In genomic region chr12:90999946-91000345, GRCh38 we compare ENCODE assay signal across 31 cellular contexts. TPM values are rescaled to one million over a fixed set of nuclear protein-coding genes. Genes with fewer than 3 reads are reported as not detected.
DNase-seq lines count a peak whose midpoint lies in the region; ATAC-seq and TF ChIP-seq lines count a peak whose summit lies in the region.
"Had no signal": no experiment of that assay in that cellular context is flagged by ENCODE, and none has a peak within 500 bp of the region (broad histone marks: within the 10 kb centered on the region; RNA-seq: fewer than 3 reads in every experiment).

No MANE protein-coding gene starts in this region.

- H3K36me3 ChIP-seq in psoas muscle (ENCODE audit: insufficient read depth in 1 of 2, low read depth in 1 of 2) (no peaks in the 10 kb centered on the region), neural progenitor cell (no peaks in the 10 kb centered on the region), endodermal cell (ENCODE audit: control insufficient read depth, insufficient read depth, low read length) (no peaks in the 10 kb centered on the region)
- H3K36me3 ChIP-seq: BE2C, ovary, right atrium auricular region, spleen, tibial artery had no signal

- H3K9me3 ChIP-seq in psoas muscle = no peaks in the 10 kb centered on the region
- no peaks in the 10 kb centered on the region for H3K9me3 ChIP-seq in neural progenitor cell (ENCODE audit: low read depth)
- H3K9me3 ChIP-seq in endodermal cell (ENCODE audit: control insufficient read depth, low read length) = no peaks in the 10 kb centered on the region
- H3K9me3 ChIP-seq: BE2C, ovary, right atrium auricular region, spleen, tibial artery had no signal

- H3K27me3 Mint-ChIP-seq in neural progenitor cell (ENCODE audit: insufficient read depth, low read depth) = no peaks in the 10 kb centered on the region
- H3K27me3 Mint-ChIP-seq in endodermal cell (ENCODE audit: insufficient read depth) = peaks cover 2% of the 10 kb centered on the region

- H3K4me1 Mint-ChIP-seq in neural progenitor cell = peaks cover 5% of the 10 kb centered on the region
- no peaks in the 10 kb centered on the region for H3K4me1 Mint-ChIP-seq in endodermal cell
- H3K4me1 Mint-ChIP-seq: activated CD4-positive, alpha-beta memory T cell treated with anti-CD3 and anti-CD28 coated beads, Interleukin-2, amount 10 ng/mL, durations not matched to agents 7 days and 5 days; activated T-helper 17 cell treated with anti-CD3 and anti-CD28 coated beads, Interleukin-2, amount 50 U/mL, for 72 hours had no signal

- no peak for ATAC-seq in psoas muscle
- ATAC-seq: activated CD4-positive, CD25-positive, alpha-beta regulatory T cell treated with anti-CD3 and anti-CD28 coated beads, Interleukin-2, amount 50 U/mL, for 24 hours; activated T-helper 17 cell treated with anti-CD3 and anti-CD28 coated beads, Interleukin-2, amount 50 U/mL, for 72 hours; natural killer cell treated with Interleukin-12 subunit alpha and Interleukin-12 subunit beta and Interleukin-15 and Interleukin-18, amount 100 ng/mL, for 72 hours had no signal

- no peak overlapping the region for H3K4me3 ChIP-seq in psoas muscle
- no peak overlapping the region for H3K4me3 ChIP-seq in neural progenitor cell
- no peak overlapping the region for H3K4me3 ChIP-seq in endodermal cell (ENCODE audit: low read length)
- H3K4me3 ChIP-seq: dorsolateral prefrontal cortex, ovary, right atrium auricular region, spleen, tibial artery had no signal

- H3K4me2 ChIP-seq in neural progenitor cell = no peak overlapping the region

- no peak overlapping the region for H3K27ac ChIP-seq in psoas muscle
- H3K27ac ChIP-seq in neural progenitor cell = no peak overlapping the region
- no peak overlapping the region for H3K27ac ChIP-seq in endodermal cell (ENCODE audit: low read depth, low read length)
- H3K27ac ChIP-seq: dorsolateral prefrontal cortex, ovary, right atrium auricular region, spleen, tibial artery had no signal

- WGBS in psoas muscle, 3 donors = 76 to 88% (median 82%) methylated on average over 2 of the region's 2 CpGs
- WGBS in endodermal cell (ENCODE audit: insufficient coverage in 1 of 2, insufficient read length in 1 of 2), 2 experiments = 100% methylated on average over 1 of the region's 2 CpGs; no CpG with 5 or more reads in 1 of the 2 experiments

- no peak overlapping the region for H3K27ac Mint-ChIP-seq in neural progenitor cell
- H3K27ac Mint-ChIP-seq in endodermal cell = no peak overlapping the region
- H3K27ac Mint-ChIP-seq: activated CD4-positive, alpha-beta memory T cell treated with anti-CD3 and anti-CD28 coated beads, Interleukin-2, amount 10 ng/mL, durations not matched to agents 7 days and 5 days; activated T-helper 17 cell treated with anti-CD3 and anti-CD28 coated beads, Interleukin-2, amount 50 U/mL, for 72 hours; natural killer cell treated with Interleukin-12 subunit alpha and Interleukin-12 subunit beta and Interleukin-15 and Interleukin-18, amount 100 ng/mL, for 72 hours; T-helper 1 cell treated with Interleukin-12 subunit alpha and Interleukin-12 subunit beta and Interleukin-4 antibody, amounts not matched to agents 30 μg/mL and 1 μg/mL, for 36 hours had no signal

- H3K9me3 Mint-ChIP-seq in neural progenitor cell (no peaks in the 10 kb centered on the region), endodermal cell (no peaks in the 10 kb centered on the region)
- H3K9me3 Mint-ChIP-seq: activated CD4-positive, alpha-beta memory T cell treated with anti-CD3 and anti-CD28 coated beads, Interleukin-2, amount 10 ng/mL, durations not matched to agents 7 days and 5 days; activated T-helper 17 cell treated with anti-CD3 and anti-CD28 coated beads, Interleukin-2, amount 50 U/mL, for 72 hours; natural killer cell treated with Interleukin-12 subunit alpha and Interleukin-12 subunit beta and Interleukin-15 and Interleukin-18, amount 100 ng/mL, for 72 hours; T-helper 1 cell treated with Interleukin-12 subunit alpha and Interleukin-12 subunit beta and Interleukin-4 antibody, amounts not matched to agents 30 μg/mL and 1 μg/mL, for 36 hours had no signal

- H3K4me1 ChIP-seq in psoas muscle (no peaks in the 10 kb centered on the region), neural progenitor cell (no peaks in the 10 kb centered on the region), endodermal cell (ENCODE audit: control insufficient read depth, insufficient read depth, low read length) (no peaks in the 10 kb centered on the region)
- H3K4me1 ChIP-seq: right atrium auricular region, spleen, tibial artery had no signal

- H3K27me3 ChIP-seq in psoas muscle (ENCODE audit: insufficient read depth in 3 of 3, low read length in 2 of 3) (no peaks in the 10 kb centered on the region), neural progenitor cell (no peaks in the 10 kb centered on the region), endodermal cell (ENCODE audit: control insufficient read depth, insufficient read depth, low read length, poor library complexity, severe bottlenecking) (no peaks in the 10 kb centered on the region)
- H3K27me3 ChIP-seq: BE2C, dorsolateral prefrontal cortex, ovary, right atrium auricular region, spleen, tibial artery had no signal

- H3K79me2 ChIP-seq in neural progenitor cell (ENCODE audit: low read depth) = no peaks in the 10 kb centered on the region

- DNase-seq in EH (ENCODE audit: low read depth) (peak; percentile 13), LHCN-M2 (ENCODE audit: low read depth) (peak; percentile 38), astrocyte of the hippocampus (ENCODE audit: low read depth, low spot score) (peak; percentile 44), iris pigment epithelial cell (ENCODE audit: low read depth) (peak; percentile 71), psoas muscle (no peak), neural progenitor cell (ENCODE audit: low spot score) (no peak), DMS 273 (lab: John Stamatoyannopoulos, UW; ENCODE audit: unreplicated experiment) (no peak), endodermal cell (no peak)
- DNase-seq: activated CD4-positive, alpha-beta memory T cell treated with anti-CD3 and anti-CD28 coated beads, Interleukin-2, amount 10 ng/mL, durations not matched to agents 7 days and 5 days; activated CD8-positive, alpha-beta memory T cell treated with anti-CD3 and anti-CD28 coated beads, Interleukin-2, amount 50 U/mL, for 48 hours; activated naive CD4-positive, alpha-beta T cell treated with anti-CD3 and anti-CD28 coated beads, Interleukin-2, amount 50 U/mL, for 16 hours; anterior cingulate cortex; BE2C; central memory CD4-positive, alpha-beta T cell; dorsolateral prefrontal cortex; head of caudate nucleus; NCI-H2029 treated with DMSO at 0.1 percent for 48 hours; NCI-H226; NCI-H69; ovary; spleen; tibial artery had no signal

- intact Hi-C loops in psoas muscle (cut with DNase I) = no loop called here

- H3K4me3 Mint-ChIP-seq in neural progenitor cell (no peak overlapping the region), endodermal cell (no peak overlapping the region)
- H3K4me3 Mint-ChIP-seq: activated CD4-positive, alpha-beta memory T cell treated with anti-CD3 and anti-CD28 coated beads, Interleukin-2, amount 10 ng/mL, durations not matched to agents 7 days and 5 days; activated T-helper 17 cell treated with anti-CD3 and anti-CD28 coated beads, Interleukin-2, amount 50 U/mL, for 72 hours; natural killer cell treated with Interleukin-12 subunit alpha and Interleukin-12 subunit beta and Interleukin-15 and Interleukin-18, amount 100 ng/mL, for 72 hours; T-helper 1 cell treated with Interleukin-12 subunit alpha and Interleukin-12 subunit beta and Interleukin-4 antibody, amounts not matched to agents 30 μg/mL and 1 μg/mL, for 36 hours had no signal

- H3K9ac ChIP-seq in neural progenitor cell (no peak overlapping the region), endodermal cell (ENCODE audit: extremely low read depth, low read length, poor library complexity, severe bottlenecking) (no peak overlapping the region)

- no peaks in the 10 kb centered on the region for H3K36me3 Mint-ChIP-seq in neural progenitor cell
- H3K36me3 Mint-ChIP-seq in endodermal cell (ENCODE audit: low read depth) = no peaks in the 10 kb centered on the region
- H3K36me3 Mint-ChIP-seq: natural killer cell treated with Interleukin-12 subunit alpha and Interleukin-12 subunit beta and Interleukin-15 and Interleukin-18, amount 100 ng/mL, for 72 hours had no signal

- no peak overlapping the region for H2AFZ ChIP-seq in neural progenitor cell (replicated peaks)

- H3F3A ChIP-seq in neural progenitor cell (ENCODE audit: low read depth) = no peaks in the 10 kb centered on the region

- TF ChIP-seq CTCF in psoas muscle (IDR thresholded peaks at IDR 0.05) (no peak), neural progenitor cell (IDR thresholded peaks at IDR 0.05) (no peak), endodermal cell (conservative IDR thresholded peaks at IDR 0.05) (no peak)

- H4K20me1 ChIP-seq in neural progenitor cell (ENCODE audit: low read depth) = no peaks in the 10 kb centered on the region

RNA-seq across cellular contexts. Expression of gene EPYC, which starts 4.8 kb away (rescaled TPM):
- total RNA-seq in LHCN-M2 (2014; rRNA removed) (not detected in 2 replicates), psoas muscle (not detected), neural progenitor cell (ENCODE audit: low replicate concordance) (not detected in 2 replicates), endodermal cell (not detected)
- not detected for polyA plus RNA-seq in LHCN-M2 (2012)
- polyA plus RNA-seq in psoas muscle = not detected
- polyA plus RNA-seq in endodermal cell (2013, experiment 1 of 2) = 1.9 TPM
- 0.99 TPM for polyA plus RNA-seq in endodermal cell (2013, experiment 2 of 2)
- total RNA-seq: activated CD4-positive, alpha-beta memory T cell treated with anti-CD3 and anti-CD28 coated beads, Interleukin-2, amount 10 ng/mL, durations not matched to agents 7 days and 5 days; activated T-helper 17 cell treated with anti-CD3 and anti-CD28 coated beads, Interleukin-2, amount 50 U/mL, for 72 hours; dorsolateral prefrontal cortex; kidney epithelial cell; lower leg skin; natural killer cell treated with Interleukin-12 subunit alpha and Interleukin-12 subunit beta and Interleukin-15 and Interleukin-18, amount 100 ng/mL, for 72 hours; right atrium auricular region; RPMI7951; spleen had no signal

RNA-seq across cellular contexts. Expression of gene CCER1, which starts 45.0 kb away (rescaled TPM):
- not detected in 2 replicates for total RNA-seq in LHCN-M2 (2014; rRNA removed)
- not detected for polyA plus RNA-seq in LHCN-M2 (2012)
- total RNA-seq in psoas muscle = not detected
- not detected for polyA plus RNA-seq in psoas muscle
- not detected in 2 replicates for total RNA-seq in neural progenitor cell (ENCODE audit: low replicate concordance)
- not detected for total RNA-seq in endodermal cell
- polyA plus RNA-seq in endodermal cell (2013, experiment 1 of 2) = not detected
- polyA plus RNA-seq in endodermal cell (2013, experiment 2 of 2) = not detected
- total RNA-seq: activated CD4-positive, alpha-beta memory T cell treated with anti-CD3 and anti-CD28 coated beads, Interleukin-2, amount 10 ng/mL, durations not matched to agents 7 days and 5 days; activated T-helper 17 cell treated with anti-CD3 and anti-CD28 coated beads, Interleukin-2, amount 50 U/mL, for 72 hours; dorsolateral prefrontal cortex; kidney epithelial cell; lower leg skin; natural killer cell treated with Interleukin-12 subunit alpha and Interleukin-12 subunit beta and Interleukin-15 and Interleukin-18, amount 100 ng/mL, for 72 hours; ovary; right atrium auricular region; RPMI7951; SK-MEL-5; spleen had no signal
- polyA plus RNA-seq: ovary, spleen had no signal

RNA-seq across cellular contexts. Expression of gene KERA, which starts 57.9 kb away (rescaled TPM):
- total RNA-seq in LHCN-M2 (2014; rRNA removed) (not detected in 2 replicates), psoas muscle (under 1 TPM in 1 of 4 donors, not detected in 3; 0.17 TPM), neural progenitor cell (ENCODE audit: low replicate concordance) (not detected in 2 replicates), endodermal cell (not detected)
- not detected for polyA plus RNA-seq in LHCN-M2 (2012)
- polyA plus RNA-seq in psoas muscle = not detected
- 0.18 TPM for polyA plus RNA-seq in endodermal cell (2013, experiment 1 of 2)
- not detected for polyA plus RNA-seq in endodermal cell (2013, experiment 2 of 2)
- total RNA-seq: activated CD4-positive, alpha-beta memory T cell treated with anti-CD3 and anti-CD28 coated beads, Interleukin-2, amount 10 ng/mL, durations not matched to agents 7 days and 5 days; activated T-helper 17 cell treated with anti-CD3 and anti-CD28 coated beads, Interleukin-2, amount 50 U/mL, for 72 hours; kidney epithelial cell; lower leg skin; natural killer cell treated with Interleukin-12 subunit alpha and Interleukin-12 subunit beta and Interleukin-15 and Interleukin-18, amount 100 ng/mL, for 72 hours; right atrium auricular region; RPMI7951; SK-MEL-5; spleen had no signal
- polyA plus RNA-seq: spleen had no signal

Comparison
In these comparisons a context has a peak if more than half of its experiments do, and no peak if none do; other contexts are left out.
1. DNase-seq: peak in EH (single experiment), LHCN-M2 (single experiment), astrocyte of the hippocampus (single experiment) and iris pigment epithelial cell (single experiment); none in psoas muscle (0 of 2), neural progenitor cell (single experiment), DMS 273 (single experiment) and endodermal cell (single experiment).